In genomic region chr9:79277916-79278447, GRCh38 we compare ENCODE assay signal across 30 cellular contexts.
"Had no signal": no experiment of that assay in that cellular context is flagged by ENCODE, and none has a peak within 500 bp of the region (broad histone marks: within the 10 kb centered on the region; RNA-seq: fewer than 3 reads in every experiment).

No MANE protein-coding gene starts in this region.

- H3K27ac ChIP-seq: cardiac muscle cell, WERI-Rb-1 had no signal

- H3K4me3 ChIP-seq: cardiac muscle cell had no signal

- H3K27me3 ChIP-seq: cardiac muscle cell had no signal

- H3K36me3 ChIP-seq: cardiac muscle cell, WERI-Rb-1 had no signal

- DNase-seq: activated CD4-positive, alpha-beta memory T cell treated with anti-CD3 and anti-CD28 coated beads, Interleukin-2, amount 10 ng/mL, durations not matched to agents 7 days and 5 days; activated CD4-positive, alpha-beta T cell treated with anti-CD3 and anti-CD28 coated beads for 1 hour; activated CD4-positive, alpha-beta T cell treated with anti-CD3 and anti-CD28 coated beads for 48 hours; activated CD4-positive, CD25-positive, alpha-beta regulatory T cell; activated CD8-positive, alpha-beta memory T cell treated with anti-CD3 and anti-CD28 coated beads for 24 hours; activated CD8-positive, alpha-beta memory T cell treated with anti-CD3 and anti-CD28 coated beads, Interleukin-2, amount 10 ng/mL, durations not matched to agents 7 days and 5 days; activated CD8-positive, alpha-beta memory T cell treated with anti-CD3 and anti-CD28 coated beads, Interleukin-2, amount 50 U/mL, for 48 hours; activated effector memory CD4-positive, alpha-beta T cell treated with Interleukin-2 at 50 U/mL for 16 hours; activated naive CD4-positive, alpha-beta T cell treated with anti-CD3 and anti-CD28 coated beads, Interleukin-2, amount 10 ng/mL, durations not matched to agents 7 days and 5 days; activated naive CD8-positive, alpha-beta T cell treated with anti-CD3 and anti-CD28 coated beads, Interleukin-2, amount 50 U/mL, for 24 hours; activated T-cell treated with anti-CD3 and anti-CD28 coated beads, Interleukin-2, amount 50 U/mL, for 48 hours; Karpas-422; KBM-7; NCI-H1105; NCI-H1417 treated with DMSO at 0.1 percent for 48 hours; NCI-H1694 treated with DMSO at 0.1 percent for 48 hours; NCI-H2029; NCI-H2107; NCI-H2171; NCI-H2227 treated with DMSO at 0.1 percent for 48 hours; NCI-H446 treated with DMSO at 0.1 percent for 48 hours; NCI-H524; RPMI8226; SIG-M5; SW 1271; T-helper 1 cell; T-helper 2 cell; T-helper 9 cell; WERI-Rb-1 had no signal
